Comparison of ENCODE assay signal across 12 cellular contexts in genomic region chr17:72184805-72185204, GRCh38.
"Had no signal": no experiment of that assay in that cellular context is flagged by ENCODE, and none has a peak within 500 bp of the region (broad histone marks: within the 10 kb centered on the region; RNA-seq: fewer than 3 reads in every experiment).

No MANE protein-coding gene starts in this region.

- H3K4me3 ChIP-seq: breast epithelium, dorsolateral prefrontal cortex, lower lobe of right lung, thyroid gland had no signal

- DNase-seq: activated CD4-positive, alpha-beta T cell treated with anti-CD3 and anti-CD28 coated beads, Interleukin-2, amount 10 ng/mL, durations not matched to agents 7 days and 5 days; activated naive CD4-positive, alpha-beta T cell; activated naive CD8-positive, alpha-beta T cell treated with anti-CD3 and anti-CD28 coated beads, Interleukin-2, amount 10 ng/mL, durations not matched to agents 7 days and 5 days; activated T-cell treated with anti-CD3 and anti-CD28 coated beads for 4 hours; aorta; dorsolateral prefrontal cortex; endodermal cell; lower lobe of right lung; stimulated activated CD4-positive, alpha-beta T cell treated with anti-CD3 and anti-CD28 coated beads, Interleukin-2, amount 100 ng/mL, for 48 hours had no signal

- H3K27me3 ChIP-seq: breast epithelium, dorsolateral prefrontal cortex, thyroid gland had no signal

- H3K36me3 ChIP-seq: breast epithelium, lower lobe of right lung, thyroid gland had no signal

- H3K4me1 ChIP-seq: breast epithelium, lower lobe of right lung had no signal

- H3K9me3 ChIP-seq: breast epithelium, lower lobe of right lung, thyroid gland had no signal

- H3K27ac ChIP-seq: dorsolateral prefrontal cortex, lower lobe of right lung, thyroid gland had no signal

- ATAC-seq: lower lobe of right lung; stimulated activated memory B cell treated with anti-CD40 and anti-IgM and Interleukin-4, amounts not matched to agents 10 μg/mL and 1 μg/mL and 100 μg/mL, for 72 hours had no signal
